In genomic region chr9:127946728-127947127, GRCh38 we compare ENCODE assay signal across 13 cellular contexts. TPM values are rescaled to one million over a fixed set of nuclear protein-coding genes. Genes with fewer than 3 reads are reported as not detected.
DNase-seq lines count a peak whose midpoint lies in the region; ATAC-seq, FAIRE-seq and TF ChIP-seq lines count a peak whose summit lies in the region.
"Had no signal": no experiment of that assay in that cellular context is flagged by ENCODE, and none has a peak within 500 bp of the region (broad histone marks: within the 10 kb centered on the region; RNA-seq: fewer than 3 reads in every experiment).

No MANE protein-coding gene starts in this region.

- H3K36me3 ChIP-seq in CD4-positive, CD25-positive, alpha-beta regulatory T cell (ENCODE audit: control insufficient read depth, insufficient read depth, low read length): peaks cover 89% of the 10 kb centered on the region
- no peaks in the 10 kb centered on the region for H3K36me3 ChIP-seq in Karpas-422 (ENCODE audit: insufficient read depth, low read length)
- H3K36me3 ChIP-seq in left ventricle myocardium inferior: peaks cover 24% of the 10 kb centered on the region

- no peak overlapping the region for H3K27ac ChIP-seq in CD4-positive, CD25-positive, alpha-beta regulatory T cell (ENCODE audit: insufficient read depth, low read length, poor library complexity, severe bottlenecking)
- H3K27ac ChIP-seq in Karpas-422 (ENCODE audit: low read length) (peak overlapping the region; percentile 31; the same call in 1 of the 2 replicates), left ventricle myocardium inferior (replicated peaks) (peak overlapping the region; percentile 87)
- H3K27ac ChIP-seq: hepatocyte had no signal

- H4K20me1 ChIP-seq in Karpas-422 (ENCODE audit: insufficient read depth, low read depth, low read length): 0 out of 2 replicates have a peak, but pooled peaks cover 4% of the 10 kb centered on the region

- H3K9me2 ChIP-seq in Karpas-422 (replicated peaks; ENCODE audit: insufficient read depth, low read length): no peaks in the 10 kb centered on the region

- H3K27me3 ChIP-seq in CD4-positive, CD25-positive, alpha-beta regulatory T cell (ENCODE audit: control insufficient read depth, insufficient read depth, low read length): no peaks in the 10 kb centered on the region
- no peaks in the 10 kb centered on the region for H3K27me3 ChIP-seq in Karpas-422 (ENCODE audit: low read length)
- H3K27me3 ChIP-seq in left ventricle myocardium inferior (ENCODE audit: low read depth): no peaks in the 10 kb centered on the region
- H3K27me3 ChIP-seq: hepatocyte had no signal

- no peaks in the 10 kb centered on the region for H3K79me2 ChIP-seq in Karpas-422 (ENCODE audit: low read length)

- no peak overlapping the region for H2AFZ ChIP-seq in Karpas-422 (ENCODE audit: low read length)
- H2AFZ ChIP-seq: hepatocyte had no signal

- peak overlapping the region; percentile 29; the same call in 1 of the 2 replicates for H3K9ac ChIP-seq in Karpas-422 (ENCODE audit: low read length)

- no peak overlapping the region for H3K4me2 ChIP-seq in Karpas-422 (ENCODE audit: low read depth, low read length, poor library complexity, severe bottlenecking)
- H3K4me2 ChIP-seq: hepatocyte had no signal

- peak overlapping the region in 2 of 3 donors; percentile 48 to 49 for H3K27ac Mint-ChIP-seq in CD4-positive, CD25-positive, alpha-beta regulatory T cell
- H3K27ac Mint-ChIP-seq in activated CD4-positive, alpha-beta memory T cell treated with anti-CD3 and anti-CD28 coated beads, Interleukin-2, amount 10 ng/mL, durations not matched to agents 7 days and 5 days: no peak overlapping the region

- H3K9me3 ChIP-seq in CD4-positive, CD25-positive, alpha-beta regulatory T cell (ENCODE audit: control insufficient read depth in 2 of 2, low read length in 2 of 2): no peaks in the 10 kb centered on the region
- H3K9me3 ChIP-seq in Karpas-422 (ENCODE audit: low read length): no peaks in the 10 kb centered on the region
- no peaks in the 10 kb centered on the region for H3K9me3 ChIP-seq in left ventricle myocardium inferior (replicated peaks)

- no peak for DNase-seq in CD4-positive, CD25-positive, alpha-beta regulatory T cell
- DNase-seq in Karpas-422 (no peak), left ventricle myocardium inferior (no peak), frontal cortex (ENCODE audit: low spot score in 2 of 2) (no peak), NCI-H2107 (lab: John Stamatoyannopoulos, UW) (no peak)
- no peak for DNase-seq in activated CD4-positive, alpha-beta memory T cell treated with anti-CD3 and anti-CD28 coated beads, Interleukin-2, amount 10 ng/mL, durations not matched to agents 7 days and 5 days
- DNase-seq: activated CD4-positive, alpha-beta memory T cell treated with anti-CD3 and anti-CD28 coated beads for 36 hours; naive B cell; NCI-H526 treated with DMSO at 0.1 percent for 48 hours; retina; T1000 had no signal

- no peak overlapping the region for H3K4me3 ChIP-seq in CD4-positive, CD25-positive, alpha-beta regulatory T cell (ENCODE audit: low read depth, low read length)
- no peak overlapping the region for H3K4me3 ChIP-seq in Karpas-422 (ENCODE audit: low read length)
- no peak overlapping the region for H3K4me3 ChIP-seq in left ventricle myocardium inferior
- H3K4me3 ChIP-seq: hepatocyte had no signal

- POLR2A ChIA-PET in activated CD4-positive, alpha-beta memory T cell treated with anti-CD3 and anti-CD28 coated beads, Interleukin-2, amount 10 ng/mL, durations not matched to agents 7 days and 5 days (lab: Charles Lee): no interaction called here

- H3K27me3 Mint-ChIP-seq in CD4-positive, CD25-positive, alpha-beta regulatory T cell: no peaks in the 10 kb centered on the region
- no peaks in the 10 kb centered on the region for H3K27me3 Mint-ChIP-seq in activated CD4-positive, alpha-beta memory T cell treated with anti-CD3 and anti-CD28 coated beads, Interleukin-2, amount 10 ng/mL, durations not matched to agents 7 days and 5 days
- H3K27me3 Mint-ChIP-seq: activated CD4-positive, alpha-beta memory T cell treated with anti-CD3 and anti-CD28 coated beads for 36 hours; naive B cell had no signal

- peaks cover 38% of the 10 kb centered on the region for H3K4me1 ChIP-seq in CD4-positive, CD25-positive, alpha-beta regulatory T cell (ENCODE audit: control insufficient read depth, insufficient read depth, low read length, poor library complexity, severe bottlenecking)
- H3K4me1 ChIP-seq in Karpas-422 (ENCODE audit: low read length): peaks cover 31% of the 10 kb centered on the region
- H3K4me1 ChIP-seq in left ventricle myocardium inferior: peaks cover 88% of the 10 kb centered on the region

- no peak for FAIRE-seq in frontal cortex (lab: Jason Lieb, UNC)
- FAIRE-seq: GM18507 had no signal

- CTCF ChIA-PET in activated CD4-positive, alpha-beta memory T cell treated with anti-CD3 and anti-CD28 coated beads, Interleukin-2, amount 10 ng/mL, durations not matched to agents 7 days and 5 days (lab: Charles Lee): interaction anchor here (1.6 to 6.8 kb wide), 2 partner anchors 9 to 90 kb away, joined by 7 to 157 read pairs; no protein-coding TSS in a partner anchor

- TF ChIP-seq CTCF in left ventricle myocardium inferior (IDR thresholded peaks at IDR 0.05; ENCODE audit: borderline replicate concordance): no peak

- no peak for ATAC-seq in CD4-positive, CD25-positive, alpha-beta regulatory T cell (ENCODE audit: low read depth in 2 of 2)

- H3K36me3 Mint-ChIP-seq in CD4-positive, CD25-positive, alpha-beta regulatory T cell: peaks cover 30% of the 10 kb centered on the region
- peaks cover 61% of the 10 kb centered on the region for H3K36me3 Mint-ChIP-seq in activated CD4-positive, alpha-beta memory T cell treated with anti-CD3 and anti-CD28 coated beads, Interleukin-2, amount 10 ng/mL, durations not matched to agents 7 days and 5 days (ENCODE audit: low read depth)
- H3K36me3 Mint-ChIP-seq: naive B cell had no signal

- H3K4me1 Mint-ChIP-seq in CD4-positive, CD25-positive, alpha-beta regulatory T cell: peaks cover 0 to 67% (median 32%) of the 10 kb centered on the region in 4 donors
- peaks cover 36% of the 10 kb centered on the region for H3K4me1 Mint-ChIP-seq in activated CD4-positive, alpha-beta memory T cell treated with anti-CD3 and anti-CD28 coated beads, Interleukin-2, amount 10 ng/mL, durations not matched to agents 7 days and 5 days

- intact Hi-C loops in left ventricle myocardium inferior (cut with micrococcal nuclease): loop anchor here (10.0 kb wide), 1 partner anchor 168 kb away; no protein-coding TSS in a partner anchor

- H3K4me3 Mint-ChIP-seq in CD4-positive, CD25-positive, alpha-beta regulatory T cell: peak overlapping the region in 1 of 4 donors; percentile 38
- H3K4me3 Mint-ChIP-seq in activated CD4-positive, alpha-beta memory T cell treated with anti-CD3 and anti-CD28 coated beads, Interleukin-2, amount 10 ng/mL, durations not matched to agents 7 days and 5 days: no peak overlapping the region
- H3K4me3 Mint-ChIP-seq: activated CD4-positive, alpha-beta memory T cell treated with anti-CD3 and anti-CD28 coated beads for 36 hours; naive B cell had no signal

- no peaks in the 10 kb centered on the region for H3K9me3 Mint-ChIP-seq in CD4-positive, CD25-positive, alpha-beta regulatory T cell
- no peaks in the 10 kb centered on the region for H3K9me3 Mint-ChIP-seq in activated CD4-positive, alpha-beta memory T cell treated with anti-CD3 and anti-CD28 coated beads, Interleukin-2, amount 10 ng/mL, durations not matched to agents 7 days and 5 days
- H3K9me3 Mint-ChIP-seq: activated CD4-positive, alpha-beta memory T cell treated with anti-CD3 and anti-CD28 coated beads for 36 hours; naive B cell had no signal

RNA-seq across cellular contexts. Expression of gene DPM2, which starts 9.1 kb away (rescaled TPM):
- 35.7 TPM for total RNA-seq in CD4-positive, CD25-positive, alpha-beta regulatory T cell
- 10 to 100 TPM; 27.5 to 30.6 (median 29.7) TPM for polyA plus RNA-seq in CD4-positive, CD25-positive, alpha-beta regulatory T cell
- 21.5 and 34.4 TPM in 2 replicates for total RNA-seq in Karpas-422 (2014; rRNA removed; shearing (Covaris generic); ENCODE audit: low replicate concordance)
- total RNA-seq in left ventricle myocardium inferior (14.0 TPM), frontal cortex (11.4 TPM)
- 10 to 100 TPM; 48.2 TPM for total RNA-seq in activated CD4-positive, alpha-beta memory T cell treated with anti-CD3 and anti-CD28 coated beads, Interleukin-2, amount 10 ng/mL, durations not matched to agents 7 days and 5 days

RNA-seq across cellular contexts. Expression of gene PIP5KL1, which starts 16.2 kb away (rescaled TPM):
- 3.3 TPM for total RNA-seq in CD4-positive, CD25-positive, alpha-beta regulatory T cell
- polyA plus RNA-seq in CD4-positive, CD25-positive, alpha-beta regulatory T cell: 1 to 10 TPM in 1 of 4 donors, under 1 TPM in 2, not detected in 1; 0.22 to 1.1 (median 0.81) TPM
- 2.7 and 3.1 TPM in 2 replicates for total RNA-seq in Karpas-422 (2014; rRNA removed; shearing (Covaris generic); ENCODE audit: low replicate concordance)
- 0.85 TPM for total RNA-seq in left ventricle myocardium inferior
- 1 to 10 TPM; 1.5 to 1.9 TPM for total RNA-seq in activated CD4-positive, alpha-beta memory T cell treated with anti-CD3 and anti-CD28 coated beads, Interleukin-2, amount 10 ng/mL, durations not matched to agents 7 days and 5 days
- 6.1 TPM for total RNA-seq in frontal cortex

RNA-seq across cellular contexts. Expression of gene ST6GALNAC4, which starts 29.9 kb away (rescaled TPM):
- 31.6 TPM for total RNA-seq in CD4-positive, CD25-positive, alpha-beta regulatory T cell
- polyA plus RNA-seq in CD4-positive, CD25-positive, alpha-beta regulatory T cell: 10 to 100 TPM; 23.1 to 23.8 (median 23.7) TPM
- 23.5 and 41.6 TPM in 2 replicates for total RNA-seq in Karpas-422 (2014; rRNA removed; shearing (Covaris generic); ENCODE audit: low replicate concordance)
- 31.3 TPM for total RNA-seq in left ventricle myocardium inferior
- total RNA-seq in activated CD4-positive, alpha-beta memory T cell treated with anti-CD3 and anti-CD28 coated beads, Interleukin-2, amount 10 ng/mL, durations not matched to agents 7 days and 5 days: 10 to 100 TPM; 19.4 to 21.5 TPM
- total RNA-seq in frontal cortex: 6.5 TPM

RNA-seq across cellular contexts. Expression of gene EEIG1, which starts 34.1 kb away (rescaled TPM):
- total RNA-seq in CD4-positive, CD25-positive, alpha-beta regulatory T cell: 402 TPM
- 100 to 1,000 TPM; 140 to 190 (median 177) TPM for polyA plus RNA-seq in CD4-positive, CD25-positive, alpha-beta regulatory T cell
- total RNA-seq in Karpas-422 (2014; rRNA removed; shearing (Covaris generic); ENCODE audit: low replicate concordance): 6.9 and 10.1 TPM in 2 replicates
- total RNA-seq in left ventricle myocardium inferior (20.7 TPM), frontal cortex (5.7 TPM)
- total RNA-seq in activated CD4-positive, alpha-beta memory T cell treated with anti-CD3 and anti-CD28 coated beads, Interleukin-2, amount 10 ng/mL, durations not matched to agents 7 days and 5 days: 100 to 1,000 TPM; 212 to 218 TPM

RNA-seq across cellular contexts. Expression of gene ST6GALNAC6, which starts 47.3 kb away (rescaled TPM):
- 136 TPM for total RNA-seq in CD4-positive, CD25-positive, alpha-beta regulatory T cell
- 10 to 100 TPM; 43.7 to 50.5 (median 47.9) TPM for polyA plus RNA-seq in CD4-positive, CD25-positive, alpha-beta regulatory T cell
- 21.7 and 55.7 TPM in 2 replicates for total RNA-seq in Karpas-422 (2014; rRNA removed; shearing (Covaris generic); ENCODE audit: low replicate concordance)
- total RNA-seq in left ventricle myocardium inferior: 48.4 TPM
- 100 to 1,000 TPM; 141 to 146 TPM for total RNA-seq in activated CD4-positive, alpha-beta memory T cell treated with anti-CD3 and anti-CD28 coated beads, Interleukin-2, amount 10 ng/mL, durations not matched to agents 7 days and 5 days
- total RNA-seq in frontal cortex: 28.5 TPM
